Comparison of ENCODE assay signal across 8 cellular contexts in the genomic region with DNA sequence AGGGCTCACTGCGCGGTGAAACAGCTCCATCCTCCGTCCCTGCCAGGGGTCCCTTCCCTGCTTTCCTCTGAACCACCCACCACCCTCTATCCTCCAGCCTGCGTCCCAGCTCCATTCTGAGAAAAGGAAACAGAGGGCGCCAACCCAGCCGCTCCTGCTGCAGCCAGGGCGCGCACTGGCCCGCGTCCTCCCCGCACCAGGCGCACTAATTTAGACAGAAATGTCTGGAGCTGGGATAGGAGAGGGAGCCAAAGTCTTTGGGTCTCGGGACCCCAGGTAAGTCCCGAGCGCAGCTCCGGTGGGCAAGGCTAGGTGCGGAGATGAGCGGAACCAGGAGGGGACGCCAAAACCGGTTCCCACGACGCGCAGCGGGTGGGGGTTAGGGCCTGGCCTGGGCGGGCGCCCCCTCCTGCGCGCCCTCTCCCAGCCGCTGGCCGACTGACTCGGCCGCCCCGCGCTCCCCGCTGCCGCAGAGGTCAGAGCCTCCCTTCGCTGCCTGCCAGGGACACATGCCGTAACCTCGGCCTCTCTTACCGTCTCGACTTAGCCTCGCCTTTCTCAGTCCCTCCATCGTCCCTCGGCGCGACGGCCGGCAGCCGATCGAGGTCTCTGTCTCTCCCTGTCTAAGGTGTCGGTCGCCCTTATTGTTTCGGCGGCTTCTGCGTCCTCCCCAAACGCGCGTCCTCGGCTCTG.
DNase-seq lines count a peak whose midpoint lies in the region; TF ChIP-seq lines count a peak whose summit lies in the region.

No MANE protein-coding gene starts in this region.

- peak overlapping the region; percentile 92 for H3K27ac ChIP-seq in angular gyrus (ENCODE audit: low read depth, low read length)

- H3K9me3 ChIP-seq in iPS-18c (ENCODE audit: control insufficient read depth, insufficient read depth, low read length): no peaks in the 10 kb centered on the region

- TF ChIP-seq CTCF in AG09309 (IDR thresholded peaks at IDR 0.05; ENCODE audit: control insufficient read depth, insufficient read depth, low read depth, low read length, missing control alignments): no peak

- DNase-seq in AG09309 (ENCODE audit: low read depth): no peak
- DNase-seq in HCEC 1CT: peak; percentile 36
- no peak for DNase-seq in skeletal muscle cell (ENCODE audit: low read depth)
- DNase-seq in AG08396 (ENCODE audit: low spot score): no peak
- DNase-seq in NK-92 treated with Interleukin-12 subunit alpha and Interleukin-12 subunit beta, amount 100 ng/mL, for 24 hours (lab: John Stamatoyannopoulos, UW): no peak
- DNase-seq in stimulated activated CD4-positive, alpha-beta T cell treated with anti-CD3 and anti-CD28 coated beads, Interleukin-2, amount 100 ng/mL, for 48 hours: no peak

- H3K4me3 ChIP-seq in AG09309 (ENCODE audit: control insufficient read depth, low read depth, low read length) (peak overlapping the region; percentile 70), iPS-18c (ENCODE audit: insufficient read depth, low read depth, low read length) (peak overlapping the region; percentile 66), skeletal muscle cell (ENCODE audit: low read depth, low read length) (peak overlapping the region; percentile 78)
